Comparison of ENCODE assay signal across 8 cellular contexts in genomic region chr3:195542691-195543641, GRCh38.
DNase-seq lines count a peak whose midpoint lies in the region; ATAC-seq and TF ChIP-seq lines count a peak whose summit lies in the region.

Gene PPP1R2 (minus strand): TSS chr3:195543325. CDS start chr3:195543025, 300 bp downstream.

- in situ Hi-C loops in GM18951 (cut with MboI; ENCODE audit: low sequenced_read_pairs, unreplicated experiment), result loop anchor here (25.0 kb wide), 2 partner anchors 406 to 856 kb away; partner anchors contain the start of gene FAM43A

- DNase-seq in AG08395 (ENCODE audit: low spot score) (peak; percentile 98), NCI-H226 (peak; percentile 68), islet precursor cell (peak; percentile 95)
- peak; percentile 83 for DNase-seq in activated CD4-positive, CD25-positive, alpha-beta regulatory T cell treated with anti-CD3 and anti-CD28 coated beads, Interleukin-2, amount 50 U/mL, for 16 hours (ENCODE audit: low read depth, low spot score)
- peak; percentile 91 for DNase-seq in central memory CD4-positive, alpha-beta T cell
- peak; percentile 94 for DNase-seq in stimulated activated CD4-positive, alpha-beta T cell treated with anti-CD3 and anti-CD28 coated beads, Interleukin-12 subunit alpha, Interleukin-12 subunit beta, amount 100 ng/mL, for 4 hours

- peak; percentile 81 for ATAC-seq in HG03175 (IDR thresholded peaks at IDR 0.05; ENCODE audit: unreplicated experiment)

- TF ChIP-seq POLR2A in GM18951 (IDR thresholded peaks at IDR 0.05; ENCODE audit: extremely low read depth, insufficient read depth, insufficient read length), result peak; percentile 98

Comparison
In these comparisons a context has a peak if more than half of its experiments do, and no peak if none do; other contexts are left out.
1. Peak in every context shown above with its lines: DNase-seq and ATAC-seq.